ENCODE assay signal across 1 cellular context in the genomic region with DNA sequence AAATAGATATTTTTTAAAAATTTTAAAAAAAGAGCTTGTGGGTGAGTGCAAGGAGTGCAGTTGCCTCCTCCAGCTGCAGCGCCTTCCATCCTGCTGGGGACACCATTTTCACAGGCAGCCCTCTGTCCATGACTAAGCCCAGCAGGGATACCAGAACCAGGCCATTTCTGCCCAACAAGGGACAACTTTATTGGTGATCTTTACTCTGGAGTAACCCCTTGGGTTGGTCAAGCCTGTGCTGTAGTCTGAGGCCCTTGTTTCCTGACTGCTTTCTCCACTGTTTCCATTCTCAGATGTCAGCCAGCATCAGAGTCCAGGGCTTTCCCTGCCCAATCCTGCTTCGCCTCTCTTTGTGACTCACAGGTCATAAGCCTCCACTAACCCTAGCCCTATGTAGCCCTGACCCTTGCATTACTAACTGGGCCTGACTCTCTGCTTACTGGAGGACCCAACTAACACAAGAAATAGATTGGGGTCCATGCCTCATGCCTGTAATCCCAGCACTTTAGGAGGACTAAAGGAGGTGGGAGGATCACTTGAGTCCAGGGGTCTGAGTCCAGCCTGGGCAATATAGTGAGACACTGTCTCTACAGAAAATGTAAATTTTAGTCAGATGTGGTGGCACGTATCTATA.
A peak's percentile ranks its signal among the peaks of the same experiment; 100 is the strongest.
TF ChIP-seq lines count a peak whose summit lies in the region.

No MANE protein-coding gene starts in this region.

TF ChIP-seq in HepG2, 621 proteins besides CTCF, POLR2A, EP300 and RAD21 (continued from another document and continues in another):
- TF ChIP-seq RFX5 (IDR thresholded peaks at IDR 0.05; ENCODE audit: low read depth, low read length) (no peak), TAF15 (IDR thresholded peaks at IDR 0.05; ENCODE audit: low read depth, low read length, poor library complexity, severe bottlenecking) (no peak), ZNF34 (CRISPR knock-in tag; IDR thresholded peaks at IDR 0.05; ENCODE audit: borderline replicate concordance) (no peak), PAWR (CRISPR knock-in tag; IDR thresholded peaks at IDR 0.05; ENCODE audit: borderline replicate concordance) (no peak), EHMT2 (IDR thresholded peaks at IDR 0.05; ENCODE audit: borderline replicate concordance, low read depth, low read length) (no peak), ZNF615 (CRISPR knock-in tag; IDR thresholded peaks at IDR 0.05; ENCODE audit: borderline replicate concordance) (no peak), MED1 (CRISPR knock-in tag; IDR thresholded peaks at IDR 0.05) (no peak), FOSL2 (CRISPR knock-in tag; IDR thresholded peaks at IDR 0.05) (peak; percentile 83), SMC3 (IDR thresholded peaks at IDR 0.05; ENCODE audit: low read length) (no peak), MIER2 (CRISPR knock-in tag; IDR thresholded peaks at IDR 0.05) (no peak), SUZ12 (IDR thresholded peaks at IDR 0.05; ENCODE audit: low read depth, low read length) (no peak), ZNF547 (CRISPR knock-in tag; IDR thresholded peaks at IDR 0.05) (no peak), FOSL1 (CRISPR knock-in tag; IDR thresholded peaks at IDR 0.05; ENCODE audit: borderline replicate concordance) (peak; percentile 40; the same call in 1 of the 2 replicates), ZNF501 (CRISPR knock-in tag; IDR thresholded peaks at IDR 0.05) (peak; percentile 32; the same call in 1 of the 2 replicates), PITX1 (CRISPR knock-in tag; IDR thresholded peaks at IDR 0.05) (peak; percentile 45; the same call in 1 of the 2 replicates), HES4 (CRISPR knock-in tag; IDR thresholded peaks at IDR 0.05; ENCODE audit: borderline replicate concordance) (no peak), SYNCRIP (IDR thresholded peaks at IDR 0.05; ENCODE audit: insufficient read depth, low read depth, low read length) (no peak), PHF5A (CRISPR knock-in tag; IDR thresholded peaks at IDR 0.05; ENCODE audit: low read depth, unreplicated experiment) (no peak), ZNF572 (CRISPR knock-in tag; IDR thresholded peaks at IDR 0.05) (0 out of 2 replicates have a peak, but pooled peaks have one; percentile 39), TOPORS (CRISPR knock-in tag; IDR thresholded peaks at IDR 0.05) (no peak), ZNF530 (CRISPR knock-in tag; IDR thresholded peaks at IDR 0.05; ENCODE audit: low read depth) (no peak), ZNF644 (CRISPR knock-in tag; IDR thresholded peaks at IDR 0.05; ENCODE audit: low read depth) (0 out of 2 replicates have a peak, but pooled peaks have one; percentile 38), IKZF1 (IDR thresholded peaks at IDR 0.05) (no peak), ZFX (CRISPR knock-in tag; IDR thresholded peaks at IDR 0.05; ENCODE audit: low read depth) (peak; percentile 61), ZMYM4 (CRISPR knock-in tag; IDR thresholded peaks at IDR 0.05) (no peak), TP53 (CRISPR knock-in tag; conservative IDR thresholded peaks at IDR 0.05) (no peak)
- TF ChIP-seq, protein P1, sequence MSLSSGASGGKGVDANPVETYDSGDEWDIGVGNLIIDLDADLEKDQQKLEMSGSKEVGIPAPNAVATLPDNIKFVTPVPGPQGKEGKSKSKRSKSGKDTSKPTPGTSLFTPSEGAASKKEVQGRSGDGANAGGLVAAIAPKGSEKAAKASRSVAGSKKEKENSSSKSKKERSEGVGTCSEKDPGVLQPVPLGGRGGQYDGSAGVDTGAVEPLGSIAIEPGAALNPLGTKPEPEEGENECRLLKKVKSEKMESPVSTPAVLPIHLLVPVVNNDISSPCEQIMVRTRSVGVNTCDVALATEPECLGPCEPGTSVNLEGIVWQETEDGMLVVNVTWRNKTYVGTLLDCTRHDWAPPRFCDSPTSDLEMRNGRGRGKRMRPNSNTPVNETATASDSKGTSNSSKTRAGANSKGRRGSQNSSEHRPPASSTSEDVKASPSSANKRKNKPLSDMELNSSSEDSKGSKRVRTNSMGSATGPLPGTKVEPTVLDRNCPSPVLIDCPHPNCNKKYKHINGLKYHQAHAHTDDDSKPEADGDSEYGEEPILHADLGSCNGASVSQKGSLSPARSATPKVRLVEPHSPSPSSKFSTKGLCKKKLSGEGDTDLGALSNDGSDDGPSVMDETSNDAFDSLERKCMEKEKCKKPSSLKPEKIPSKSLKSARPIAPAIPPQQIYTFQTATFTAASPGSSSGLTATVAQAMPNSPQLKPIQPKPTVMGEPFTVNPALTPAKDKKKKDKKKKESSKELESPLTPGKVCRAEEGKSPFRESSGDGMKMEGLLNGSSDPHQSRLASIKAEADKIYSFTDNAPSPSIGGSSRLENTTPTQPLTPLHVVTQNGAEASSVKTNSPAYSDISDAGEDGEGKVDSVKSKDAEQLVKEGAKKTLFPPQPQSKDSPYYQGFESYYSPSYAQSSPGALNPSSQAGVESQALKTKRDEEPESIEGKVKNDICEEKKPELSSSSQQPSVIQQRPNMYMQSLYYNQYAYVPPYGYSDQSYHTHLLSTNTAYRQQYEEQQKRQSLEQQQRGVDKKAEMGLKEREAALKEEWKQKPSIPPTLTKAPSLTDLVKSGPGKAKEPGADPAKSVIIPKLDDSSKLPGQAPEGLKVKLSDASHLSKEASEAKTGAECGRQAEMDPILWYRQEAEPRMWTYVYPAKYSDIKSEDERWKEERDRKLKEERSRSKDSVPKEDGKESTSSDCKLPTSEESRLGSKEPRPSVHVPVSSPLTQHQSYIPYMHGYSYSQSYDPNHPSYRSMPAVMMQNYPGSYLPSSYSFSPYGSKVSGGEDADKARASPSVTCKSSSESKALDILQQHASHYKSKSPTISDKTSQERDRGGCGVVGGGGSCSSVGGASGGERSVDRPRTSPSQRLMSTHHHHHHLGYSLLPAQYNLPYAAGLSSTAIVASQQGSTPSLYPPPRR (CRISPR knock-in tag; IDR thresholded peaks at IDR 0.05; ENCODE audit: borderline replicate concordance) = no peak
- TF ChIP-seq, protein P2, sequence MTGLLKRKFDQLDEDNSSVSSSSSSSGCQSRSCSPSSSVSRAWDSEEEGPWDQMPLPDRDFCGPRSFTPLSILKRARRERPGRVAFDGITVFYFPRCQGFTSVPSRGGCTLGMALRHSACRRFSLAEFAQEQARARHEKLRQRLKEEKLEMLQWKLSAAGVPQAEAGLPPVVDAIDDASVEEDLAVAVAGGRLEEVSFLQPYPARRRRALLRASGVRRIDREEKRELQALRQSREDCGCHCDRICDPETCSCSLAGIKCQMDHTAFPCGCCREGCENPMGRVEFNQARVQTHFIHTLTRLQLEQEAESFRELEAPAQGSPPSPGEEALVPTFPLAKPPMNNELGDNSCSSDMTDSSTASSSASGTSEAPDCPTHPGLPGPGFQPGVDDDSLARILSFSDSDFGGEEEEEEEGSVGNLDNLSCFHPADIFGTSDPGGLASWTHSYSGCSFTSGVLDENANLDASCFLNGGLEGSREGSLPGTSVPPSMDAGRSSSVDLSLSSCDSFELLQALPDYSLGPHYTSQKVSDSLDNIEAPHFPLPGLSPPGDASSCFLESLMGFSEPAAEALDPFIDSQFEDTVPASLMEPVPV (CRISPR knock-in tag; IDR thresholded peaks at IDR 0.05) = no peak
- TF ChIP-seq, protein P3, sequence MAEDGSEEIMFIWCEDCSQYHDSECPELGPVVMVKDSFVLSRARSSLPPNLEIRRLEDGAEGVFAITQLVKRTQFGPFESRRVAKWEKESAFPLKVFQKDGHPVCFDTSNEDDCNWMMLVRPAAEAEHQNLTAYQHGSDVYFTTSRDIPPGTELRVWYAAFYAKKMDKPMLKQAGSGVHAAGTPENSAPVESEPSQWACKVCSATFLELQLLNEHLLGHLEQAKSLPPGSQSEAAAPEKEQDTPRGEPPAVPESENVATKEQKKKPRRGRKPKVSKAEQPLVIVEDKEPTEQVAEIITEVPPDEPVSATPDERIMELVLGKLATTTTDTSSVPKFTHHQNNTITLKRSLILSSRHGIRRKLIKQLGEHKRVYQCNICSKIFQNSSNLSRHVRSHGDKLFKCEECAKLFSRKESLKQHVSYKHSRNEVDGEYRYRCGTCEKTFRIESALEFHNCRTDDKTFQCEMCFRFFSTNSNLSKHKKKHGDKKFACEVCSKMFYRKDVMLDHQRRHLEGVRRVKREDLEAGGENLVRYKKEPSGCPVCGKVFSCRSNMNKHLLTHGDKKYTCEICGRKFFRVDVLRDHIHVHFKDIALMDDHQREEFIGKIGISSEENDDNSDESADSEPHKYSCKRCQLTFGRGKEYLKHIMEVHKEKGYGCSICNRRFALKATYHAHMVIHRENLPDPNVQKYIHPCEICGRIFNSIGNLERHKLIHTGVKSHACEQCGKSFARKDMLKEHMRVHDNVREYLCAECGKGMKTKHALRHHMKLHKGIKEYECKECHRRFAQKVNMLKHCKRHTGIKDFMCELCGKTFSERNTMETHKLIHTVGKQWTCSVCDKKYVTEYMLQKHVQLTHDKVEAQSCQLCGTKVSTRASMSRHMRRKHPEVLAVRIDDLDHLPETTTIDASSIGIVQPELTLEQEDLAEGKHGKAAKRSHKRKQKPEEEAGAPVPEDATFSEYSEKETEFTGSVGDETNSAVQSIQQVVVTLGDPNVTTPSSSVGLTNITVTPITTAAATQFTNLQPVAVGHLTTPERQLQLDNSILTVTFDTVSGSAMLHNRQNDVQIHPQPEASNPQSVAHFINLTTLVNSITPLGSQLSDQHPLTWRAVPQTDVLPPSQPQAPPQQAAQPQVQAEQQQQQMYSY (CRISPR knock-in tag; IDR thresholded peaks at IDR 0.05) = no peak
- TF ChIP-seq, protein P4, sequence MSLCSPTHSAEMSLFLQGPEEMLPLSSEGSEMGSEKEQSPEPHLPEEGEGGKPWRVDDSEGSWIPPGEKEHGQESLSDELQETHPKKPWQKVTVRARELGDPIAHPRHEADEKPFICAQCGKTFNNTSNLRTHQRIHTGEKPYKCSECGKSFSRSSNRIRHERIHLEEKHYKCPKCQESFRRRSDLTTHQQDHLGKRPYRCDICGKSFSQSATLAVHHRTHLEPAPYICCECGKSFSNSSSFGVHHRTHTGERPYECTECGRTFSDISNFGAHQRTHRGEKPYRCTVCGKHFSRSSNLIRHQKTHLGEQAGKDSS (CRISPR knock-in tag; IDR thresholded peaks at IDR 0.05; ENCODE audit: borderline replicate concordance, low read depth) = no peak
- TF ChIP-seq, protein P5, sequence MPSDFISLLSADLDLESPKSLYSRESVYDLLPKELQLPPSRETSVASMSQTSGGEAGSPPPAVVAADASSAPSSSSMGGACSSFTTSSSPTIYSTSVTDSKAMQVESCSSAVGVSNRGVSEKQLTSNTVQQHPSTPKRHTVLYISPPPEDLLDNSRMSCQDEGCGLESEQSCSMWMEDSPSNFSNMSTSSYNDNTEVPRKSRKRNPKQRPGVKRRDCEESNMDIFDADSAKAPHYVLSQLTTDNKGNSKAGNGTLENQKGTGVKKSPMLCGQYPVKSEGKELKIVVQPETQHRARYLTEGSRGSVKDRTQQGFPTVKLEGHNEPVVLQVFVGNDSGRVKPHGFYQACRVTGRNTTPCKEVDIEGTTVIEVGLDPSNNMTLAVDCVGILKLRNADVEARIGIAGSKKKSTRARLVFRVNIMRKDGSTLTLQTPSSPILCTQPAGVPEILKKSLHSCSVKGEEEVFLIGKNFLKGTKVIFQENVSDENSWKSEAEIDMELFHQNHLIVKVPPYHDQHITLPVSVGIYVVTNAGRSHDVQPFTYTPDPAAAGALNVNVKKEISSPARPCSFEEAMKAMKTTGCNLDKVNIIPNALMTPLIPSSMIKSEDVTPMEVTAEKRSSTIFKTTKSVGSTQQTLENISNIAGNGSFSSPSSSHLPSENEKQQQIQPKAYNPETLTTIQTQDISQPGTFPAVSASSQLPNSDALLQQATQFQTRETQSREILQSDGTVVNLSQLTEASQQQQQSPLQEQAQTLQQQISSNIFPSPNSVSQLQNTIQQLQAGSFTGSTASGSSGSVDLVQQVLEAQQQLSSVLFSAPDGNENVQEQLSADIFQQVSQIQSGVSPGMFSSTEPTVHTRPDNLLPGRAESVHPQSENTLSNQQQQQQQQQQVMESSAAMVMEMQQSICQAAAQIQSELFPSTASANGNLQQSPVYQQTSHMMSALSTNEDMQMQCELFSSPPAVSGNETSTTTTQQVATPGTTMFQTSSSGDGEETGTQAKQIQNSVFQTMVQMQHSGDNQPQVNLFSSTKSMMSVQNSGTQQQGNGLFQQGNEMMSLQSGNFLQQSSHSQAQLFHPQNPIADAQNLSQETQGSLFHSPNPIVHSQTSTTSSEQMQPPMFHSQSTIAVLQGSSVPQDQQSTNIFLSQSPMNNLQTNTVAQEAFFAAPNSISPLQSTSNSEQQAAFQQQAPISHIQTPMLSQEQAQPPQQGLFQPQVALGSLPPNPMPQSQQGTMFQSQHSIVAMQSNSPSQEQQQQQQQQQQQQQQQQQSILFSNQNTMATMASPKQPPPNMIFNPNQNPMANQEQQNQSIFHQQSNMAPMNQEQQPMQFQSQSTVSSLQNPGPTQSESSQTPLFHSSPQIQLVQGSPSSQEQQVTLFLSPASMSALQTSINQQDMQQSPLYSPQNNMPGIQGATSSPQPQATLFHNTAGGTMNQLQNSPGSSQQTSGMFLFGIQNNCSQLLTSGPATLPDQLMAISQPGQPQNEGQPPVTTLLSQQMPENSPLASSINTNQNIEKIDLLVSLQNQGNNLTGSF (CRISPR knock-in tag; IDR thresholded peaks at IDR 0.05) = no peak
- TF ChIP-seq, protein P6, sequence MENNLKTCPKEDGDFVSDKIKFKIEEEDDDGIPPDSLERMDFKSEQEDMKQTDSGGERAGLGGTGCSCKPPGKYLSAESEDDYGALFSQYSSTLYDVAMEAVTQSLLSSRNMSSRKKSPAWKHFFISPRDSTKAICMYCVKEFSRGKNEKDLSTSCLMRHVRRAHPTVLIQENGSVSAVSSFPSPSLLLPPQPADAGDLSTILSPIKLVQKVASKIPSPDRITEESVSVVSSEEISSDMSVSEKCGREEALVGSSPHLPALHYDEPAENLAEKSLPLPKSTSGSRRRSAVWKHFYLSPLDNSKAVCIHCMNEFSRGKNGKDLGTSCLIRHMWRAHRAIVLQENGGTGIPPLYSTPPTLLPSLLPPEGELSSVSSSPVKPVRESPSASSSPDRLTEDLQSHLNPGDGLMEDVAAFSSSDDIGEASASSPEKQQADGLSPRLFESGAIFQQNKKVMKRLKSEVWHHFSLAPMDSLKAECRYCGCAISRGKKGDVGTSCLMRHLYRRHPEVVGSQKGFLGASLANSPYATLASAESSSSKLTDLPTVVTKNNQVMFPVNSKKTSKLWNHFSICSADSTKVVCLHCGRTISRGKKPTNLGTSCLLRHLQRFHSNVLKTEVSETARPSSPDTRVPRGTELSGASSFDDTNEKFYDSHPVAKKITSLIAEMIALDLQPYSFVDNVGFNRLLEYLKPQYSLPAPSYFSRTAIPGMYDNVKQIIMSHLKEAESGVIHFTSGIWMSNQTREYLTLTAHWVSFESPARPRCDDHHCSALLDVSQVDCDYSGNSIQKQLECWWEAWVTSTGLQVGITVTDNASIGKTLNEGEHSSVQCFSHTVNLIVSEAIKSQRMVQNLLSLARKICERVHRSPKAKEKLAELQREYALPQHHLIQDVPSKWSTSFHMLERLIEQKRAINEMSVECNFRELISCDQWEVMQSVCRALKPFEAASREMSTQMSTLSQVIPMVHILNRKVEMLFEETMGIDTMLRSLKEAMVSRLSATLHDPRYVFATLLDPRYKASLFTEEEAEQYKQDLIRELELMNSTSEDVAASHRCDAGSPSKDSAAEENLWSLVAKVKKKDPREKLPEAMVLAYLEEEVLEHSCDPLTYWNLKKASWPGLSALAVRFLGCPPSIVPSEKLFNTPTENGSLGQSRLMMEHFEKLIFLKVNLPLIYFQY (CRISPR knock-in tag; IDR thresholded peaks at IDR 0.05; ENCODE audit: borderline replicate concordance) = 0 out of 2 replicates have a peak, but pooled peaks have one; percentile 14
- TF ChIP-seq, protein P7, sequence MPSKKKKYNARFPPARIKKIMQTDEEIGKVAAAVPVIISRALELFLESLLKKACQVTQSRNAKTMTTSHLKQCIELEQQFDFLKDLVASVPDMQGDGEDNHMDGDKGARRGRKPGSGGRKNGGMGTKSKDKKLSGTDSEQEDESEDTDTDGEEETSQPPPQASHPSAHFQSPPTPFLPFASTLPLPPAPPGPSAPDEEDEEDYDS (CRISPR knock-in tag; IDR thresholded peaks at IDR 0.05) = peak; percentile 39; the same call in 1 of the 2 replicates
